10 cellular contexts compared by ENCODE assay signal in genomic region chr14:24817638-24818053, GRCh38.
DNase-seq lines count a peak whose midpoint lies in the region; ATAC-seq, FAIRE-seq and TF ChIP-seq lines count a peak whose summit lies in the region.
"Had no signal": no experiment of that assay in that cellular context is flagged by ENCODE, and none has a peak within 500 bp of the region (broad histone marks: within the 10 kb centered on the region; RNA-seq: fewer than 3 reads in every experiment).

No MANE protein-coding gene starts in this region.

- peak; percentile 54 for DNase-seq in Ammon's horn (ENCODE audit: low spot score)
- DNase-seq in endothelial cell (ENCODE audit: low spot score) = peak; percentile 29
- DNase-seq in H54 (ENCODE audit: insufficient read length, low spot score) = no peak
- DNase-seq in effector memory CD4-positive, alpha-beta T cell = no peak
- DNase-seq: activated T-cell treated with anti-CD3 and anti-CD28 coated beads, Interleukin-2, amount 50 U/mL, for 1 hour; natural killer cell had no signal

- no peak overlapping the region for H3K27ac Mint-ChIP-seq in endothelial cell (ENCODE audit: unreplicated experiment)
- H3K27ac Mint-ChIP-seq: natural killer cell had no signal

- peaks cover 2% of the 10 kb centered on the region for H3K27me3 Mint-ChIP-seq in endothelial cell (ENCODE audit: unreplicated experiment)

- H3K9me3 Mint-ChIP-seq in endothelial cell (ENCODE audit: unreplicated experiment) = no peaks in the 10 kb centered on the region
- H3K9me3 Mint-ChIP-seq: natural killer cell had no signal

- H3K27ac ChIP-seq in mesodermal cell (ENCODE audit: low read depth, low read length, severe bottlenecking) = peak overlapping the region; percentile 71
- no peak overlapping the region for H3K27ac ChIP-seq in effector memory CD4-positive, alpha-beta T cell (ENCODE audit: insufficient read depth, low read length, poor library complexity, severe bottlenecking)

- no peaks in the 10 kb centered on the region for H3K36me3 Mint-ChIP-seq in endothelial cell (ENCODE audit: low read depth, unreplicated experiment)
- H3K36me3 Mint-ChIP-seq: natural killer cell had no signal

- WGBS in mesodermal cell (ENCODE audit: insufficient coverage in 2 of 2), 2 experiments = 70 to 83% methylated on average over 6 of the region's 6 CpGs

- H3K9me3 ChIP-seq in mesodermal cell (ENCODE audit: control insufficient read depth, low read length) = no peaks in the 10 kb centered on the region
- H3K9me3 ChIP-seq in effector memory CD4-positive, alpha-beta T cell (ENCODE audit: control insufficient read depth, low read length) = no peaks in the 10 kb centered on the region

- H3K4me1 ChIP-seq in mesodermal cell (ENCODE audit: control insufficient read depth, insufficient read depth, low read length, poor library complexity, severe bottlenecking) = peaks cover 18% of the 10 kb centered on the region
- no peaks in the 10 kb centered on the region for H3K4me1 ChIP-seq in effector memory CD4-positive, alpha-beta T cell (ENCODE audit: control insufficient read depth, insufficient read depth, low read length, poor library complexity, severe bottlenecking)

- FAIRE-seq in H54 (lab: Jason Lieb, UNC) = no peak

- no peak overlapping the region for H3K4me3 ChIP-seq in mesodermal cell (ENCODE audit: extremely low read depth, insufficient read depth, low read length, poor library complexity, severe bottlenecking)
- H3K4me3 ChIP-seq in effector memory CD4-positive, alpha-beta T cell (ENCODE audit: insufficient read depth, low read depth, low read length, poor library complexity, severe bottlenecking) = no peak overlapping the region

- H3K27me3 ChIP-seq in effector memory CD4-positive, alpha-beta T cell (replicated peaks; ENCODE audit: control insufficient read depth, insufficient read depth, low read length, poor library complexity, severe bottlenecking) = no peaks in the 10 kb centered on the region

- peaks cover 23% of the 10 kb centered on the region for H3K4me1 Mint-ChIP-seq in endothelial cell (ENCODE audit: unreplicated experiment)
- H3K4me1 Mint-ChIP-seq: natural killer cell had no signal

- ATAC-seq in GM21619 (IDR thresholded peaks at IDR 0.05; ENCODE audit: unreplicated experiment) = no peak
- no peak for ATAC-seq in HG03439 (IDR thresholded peaks at IDR 0.05; ENCODE audit: unreplicated experiment)
- ATAC-seq: natural killer cell had no signal

- TF ChIP-seq POLR2A in H54 (IDR thresholded peaks at IDR 0.05; ENCODE audit: low read depth, low read length) = no peak

- H3K4me3 Mint-ChIP-seq in endothelial cell (ENCODE audit: unreplicated experiment) = no peak overlapping the region
- H3K4me3 Mint-ChIP-seq: natural killer cell had no signal

- TF ChIP-seq CTCF in LNCAP (IDR thresholded peaks at IDR 0.05) (peak; percentile 51; the same call in 1 of the 2 replicates), endothelial cell (IDR thresholded peaks at IDR 0.05; ENCODE audit: unreplicated experiment) (no peak)

- H3K36me3 ChIP-seq in mesodermal cell (ENCODE audit: control insufficient read depth, insufficient read depth, low read length) = no peaks in the 10 kb centered on the region
- H3K36me3 ChIP-seq in effector memory CD4-positive, alpha-beta T cell (ENCODE audit: control insufficient read depth, insufficient read depth, low read length) = no peaks in the 10 kb centered on the region

Comparison
In these comparisons a context has a peak if more than half of its experiments do, and no peak if none do; other contexts are left out.
1. DNase-seq: peak in Ammon's horn (single experiment) and endothelial cell (single experiment); none in H54 (single experiment) and effector memory CD4-positive, alpha-beta T cell (0 of 3).